In the genomic region with DNA sequence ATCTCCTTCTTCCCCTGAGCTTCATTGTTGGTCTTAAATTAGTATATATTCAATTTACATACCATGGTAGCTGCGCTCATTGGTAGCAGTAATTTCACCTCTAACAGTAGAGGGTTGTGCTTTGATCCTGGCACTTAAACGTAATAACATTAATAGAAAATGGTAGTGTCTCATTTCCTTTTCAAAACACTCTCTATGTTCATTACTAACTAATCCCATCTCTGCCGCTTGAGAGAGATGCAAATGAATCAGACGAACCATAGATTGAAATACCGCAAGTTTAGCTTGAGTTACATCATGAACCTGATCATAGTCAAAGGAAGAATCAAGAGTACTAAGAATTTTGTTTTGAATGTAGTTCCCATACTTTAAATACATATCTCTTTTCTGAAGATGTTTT, we compare ENCODE assay signal across 21 cellular contexts. TPM values are rescaled to one million over a fixed set of nuclear protein-coding genes. Genes with fewer than 3 reads are reported as not detected.
DNase-seq lines count a peak whose midpoint lies in the region; ATAC-seq and TF ChIP-seq lines count a peak whose summit lies in the region.
"Had no signal": no experiment of that assay in that cellular context is flagged by ENCODE, and none has a peak within 500 bp of the region (broad histone marks: within the 10 kb centered on the region; RNA-seq: fewer than 3 reads in every experiment).

No MANE protein-coding gene starts in this region.

- peak overlapping the region; percentile 67 for H3K4me2 ChIP-seq in Karpas-422 (ENCODE audit: low read depth, low read length, poor library complexity, severe bottlenecking)

- H3K27me3 Mint-ChIP-seq in activated naive CD8-positive, alpha-beta T cell treated with anti-CD3 and anti-CD28 coated beads, Interleukin-2, amount 50 U/mL, for 24 hours = peaks cover 53% of the 10 kb centered on the region
- H3K27me3 Mint-ChIP-seq in activated naive CD8-positive, alpha-beta T cell treated with anti-CD3 and anti-CD28 coated beads for 36 hours = peaks cover 58% of the 10 kb centered on the region

- H3K4me3 ChIP-seq in Karpas-422 (ENCODE audit: low read length) = peak overlapping the region; percentile 56
- H3K4me3 ChIP-seq: cardiac muscle cell, mucosa of descending colon had no signal

- peak overlapping the region; percentile 83 for H3K27ac ChIP-seq in Karpas-422 (ENCODE audit: low read length)
- H3K27ac ChIP-seq: cardiac muscle cell had no signal

- no peaks in the 10 kb centered on the region for H3K9me2 ChIP-seq in Karpas-422 (replicated peaks; ENCODE audit: insufficient read depth, low read length)

- peak overlapping the region; percentile 44; the same call in 1 of the 2 replicates for H3K9ac ChIP-seq in Karpas-422 (ENCODE audit: low read length)

- DNase-seq in activated naive CD8-positive, alpha-beta T cell treated with anti-CD3 and anti-CD28 coated beads, Interleukin-2, amount 50 U/mL, for 24 hours = no peak
- DNase-seq in activated naive CD8-positive, alpha-beta T cell treated with anti-CD3 and anti-CD28 coated beads for 36 hours = no peak
- peak; percentile 92 for DNase-seq in Karpas-422
- no peak for DNase-seq in stimulated activated naive CD8-positive, alpha-beta T cell treated with anti-CD3 and anti-CD28 coated beads, Interleukin-15, Interleukin-2, amounts not matched to agents 100 U/mL and 50 U/mL, for 24 hours
- DNase-seq in stimulated activated CD4-positive, alpha-beta T cell treated with anti-CD3 and anti-CD28 coated beads, Interleukin-1b, Interleukin-23, amount 100 ng/mL, for 48 hours = no peak
- DNase-seq in GM20000 (ENCODE audit: low spot score) = no peak
- DNase-seq in NCI-H2171 treated with DMSO at 0.1 percent for 48 hours (lab: John Stamatoyannopoulos, UW) = no peak
- DNase-seq: activated CD4-positive, alpha-beta memory T cell treated with anti-CD3 and anti-CD28 coated beads, Interleukin-2, amount 10 ng/mL, durations not matched to agents 7 days and 5 days; amniotic stem cell; CD4-positive, alpha-beta T cell; MM.1S; mucosa of descending colon; NCI-H1436 treated with DMSO at 0.1 percent for 48 hours; NCI-H526 treated with DMSO at 0.1 percent for 48 hours; SHP77; stimulated activated naive CD4-positive, alpha-beta T cell treated with Interleukin-2 at 50 U/mL for 16 hours had no signal

- no peak overlapping the region for H2AFZ ChIP-seq in Karpas-422 (ENCODE audit: low read length)

- H4K20me1 ChIP-seq in Karpas-422 (ENCODE audit: insufficient read depth, low read depth, low read length) = no peaks in the 10 kb centered on the region

- ATAC-seq in activated naive CD8-positive, alpha-beta T cell treated with anti-CD3 and anti-CD28 coated beads, Interleukin-2, amount 50 U/mL, for 24 hours = peak; percentile 51
- ATAC-seq in GM21526 (IDR thresholded peaks at IDR 0.05; ENCODE audit: low FRiP score, unreplicated experiment) = peak; percentile 62
- peak; percentile 58 for ATAC-seq in stimulated activated naive CD8-positive, alpha-beta T cell treated with anti-CD3 and anti-CD28 coated beads, Interleukin-15, Interleukin-2, amounts not matched to agents 100 U/mL and 50 U/mL, for 24 hours
- ATAC-seq: left lobe of liver, mucosa of descending colon had no signal

- H3K9me3 Mint-ChIP-seq in activated naive CD8-positive, alpha-beta T cell treated with anti-CD3 and anti-CD28 coated beads, Interleukin-2, amount 50 U/mL, for 24 hours = no peaks in the 10 kb centered on the region
- H3K9me3 Mint-ChIP-seq in activated naive CD8-positive, alpha-beta T cell treated with anti-CD3 and anti-CD28 coated beads for 36 hours = no peaks in the 10 kb centered on the region
- H3K9me3 Mint-ChIP-seq: activated CD4-positive, alpha-beta memory T cell treated with anti-CD3 and anti-CD28 coated beads, Interleukin-2, amount 10 ng/mL, durations not matched to agents 7 days and 5 days; CD4-positive, alpha-beta T cell; neural crest cell had no signal

- H3K27ac Mint-ChIP-seq in activated naive CD8-positive, alpha-beta T cell treated with anti-CD3 and anti-CD28 coated beads, Interleukin-2, amount 50 U/mL, for 24 hours = no peak overlapping the region
- no peak overlapping the region for H3K27ac Mint-ChIP-seq in activated naive CD8-positive, alpha-beta T cell treated with anti-CD3 and anti-CD28 coated beads for 36 hours
- H3K27ac Mint-ChIP-seq: activated CD4-positive, alpha-beta memory T cell treated with anti-CD3 and anti-CD28 coated beads, Interleukin-2, amount 10 ng/mL, durations not matched to agents 7 days and 5 days; CD4-positive, alpha-beta T cell had no signal

- H3K4me1 Mint-ChIP-seq in activated naive CD8-positive, alpha-beta T cell treated with anti-CD3 and anti-CD28 coated beads, Interleukin-2, amount 50 U/mL, for 24 hours = peaks cover 3% of the 10 kb centered on the region
- peaks cover 12% of the 10 kb centered on the region for H3K4me1 Mint-ChIP-seq in activated naive CD8-positive, alpha-beta T cell treated with anti-CD3 and anti-CD28 coated beads for 36 hours

- H3K4me3 Mint-ChIP-seq in activated naive CD8-positive, alpha-beta T cell treated with anti-CD3 and anti-CD28 coated beads, Interleukin-2, amount 50 U/mL, for 24 hours = no peak overlapping the region
- H3K4me3 Mint-ChIP-seq in activated naive CD8-positive, alpha-beta T cell treated with anti-CD3 and anti-CD28 coated beads for 36 hours = no peak overlapping the region
- H3K4me3 Mint-ChIP-seq: activated CD4-positive, alpha-beta memory T cell treated with anti-CD3 and anti-CD28 coated beads, Interleukin-2, amount 10 ng/mL, durations not matched to agents 7 days and 5 days; CD4-positive, alpha-beta T cell; neural crest cell had no signal

- no peaks in the 10 kb centered on the region for H3K79me2 ChIP-seq in Karpas-422 (ENCODE audit: low read length)

- no peaks in the 10 kb centered on the region for H3K36me3 Mint-ChIP-seq in activated naive CD8-positive, alpha-beta T cell treated with anti-CD3 and anti-CD28 coated beads, Interleukin-2, amount 50 U/mL, for 24 hours (ENCODE audit: low read depth)
- H3K36me3 Mint-ChIP-seq in activated naive CD8-positive, alpha-beta T cell treated with anti-CD3 and anti-CD28 coated beads for 36 hours = no peaks in the 10 kb centered on the region

- no peaks in the 10 kb centered on the region for H3K9me3 ChIP-seq in Karpas-422 (ENCODE audit: low read length)
- H3K9me3 ChIP-seq: mucosa of descending colon, tibial nerve had no signal

- TF ChIP-seq CTCF in GM20000 (IDR thresholded peaks at IDR 0.05; ENCODE audit: extremely low read depth, missing control alignments) = no peak

- no peaks in the 10 kb centered on the region for H3K27me3 ChIP-seq in Karpas-422 (ENCODE audit: low read length)

- H3K4me1 ChIP-seq in Karpas-422 (ENCODE audit: low read length) = peaks cover 44% of the 10 kb centered on the region

- H3K36me3 ChIP-seq in Karpas-422 (ENCODE audit: insufficient read depth, low read length) = no peaks in the 10 kb centered on the region
- H3K36me3 ChIP-seq: cardiac muscle cell, tibial nerve had no signal

RNA-seq across cellular contexts. Expression of gene THBS4, which starts 2.2 kb away (rescaled TPM):
- under 1 TPM; 0.41 to 0.76 TPM for total RNA-seq in activated naive CD8-positive, alpha-beta T cell treated with anti-CD3 and anti-CD28 coated beads for 36 hours
- total RNA-seq in Karpas-422 (2014; rRNA removed; shearing (Covaris generic); ENCODE audit: low replicate concordance) = 2.0 and 3.9 TPM in 2 replicates

RNA-seq across cellular contexts. Expression of gene MTX3, which starts 46.3 kb away (rescaled TPM):
- total RNA-seq in activated naive CD8-positive, alpha-beta T cell treated with anti-CD3 and anti-CD28 coated beads for 36 hours = 10 to 100 TPM; 15.6 to 16.2 TPM
- total RNA-seq in Karpas-422 (2014; rRNA removed; shearing (Covaris generic); ENCODE audit: low replicate concordance) = 9.5 and 19.3 TPM in 2 replicates
